In genomic region chr9:1676771-1677170, GRCh38 we compare ENCODE assay signal across 29 cellular contexts.
"Had no signal": no experiment of that assay in that cellular context is flagged by ENCODE, and none has a peak within 500 bp of the region (broad histone marks: within the 10 kb centered on the region; RNA-seq: fewer than 3 reads in every experiment).

No MANE protein-coding gene starts in this region.

- H3K36me3 ChIP-seq: colonic mucosa, esophagus muscularis mucosa, esophagus squamous epithelium, gastrocnemius medialis, gastroesophageal sphincter, heart left ventricle, heart right ventricle had no signal

- H3K9me3 ChIP-seq: colonic mucosa, esophagus muscularis mucosa, esophagus squamous epithelium, gastrocnemius medialis, gastroesophageal sphincter had no signal

- H3K27me3 Mint-ChIP-seq: dendritic cell treated with granulocyte-macrophage colony-stimulating factor and Interleukin-4, amounts not matched to agents 40 ng/mL and 50 ng/mL, for 4 days; effector memory CD8-positive, alpha-beta T cell had no signal

- H3K4me1 ChIP-seq: colonic mucosa, esophagus muscularis mucosa, esophagus squamous epithelium, foreskin keratinocyte, gastrocnemius medialis, gastroesophageal sphincter, heart left ventricle, heart right ventricle had no signal

- H3K4me3 Mint-ChIP-seq: dendritic cell treated with granulocyte-macrophage colony-stimulating factor and Interleukin-4, amounts not matched to agents 40 ng/mL and 50 ng/mL, for 4 days; effector memory CD8-positive, alpha-beta T cell; endodermal cell had no signal

- H3K27me3 ChIP-seq: colonic mucosa, dorsolateral prefrontal cortex, esophagus muscularis mucosa, esophagus squamous epithelium, foreskin keratinocyte, gastrocnemius medialis, gastroesophageal sphincter, heart left ventricle, heart right ventricle had no signal

- H3K27ac Mint-ChIP-seq: dendritic cell treated with granulocyte-macrophage colony-stimulating factor and Interleukin-4, amounts not matched to agents 40 ng/mL and 50 ng/mL, for 4 days; effector memory CD8-positive, alpha-beta T cell; endodermal cell had no signal

- H3K9me3 Mint-ChIP-seq: effector memory CD8-positive, alpha-beta T cell had no signal

- DNase-seq: colonic mucosa; cortex of kidney; dermis blood vessel endothelial cell; dorsolateral prefrontal cortex; effector CD4-positive, alpha-beta T cell; effector CD8-positive, alpha-beta T cell; effector memory CD4-positive, alpha-beta T cell; effector memory CD8-positive, alpha-beta T cell; endodermal cell; erythroblast; esophagus squamous epithelium; foreskin fibroblast; foreskin keratinocyte; foreskin melanocyte; gastrocnemius medialis; glutamatergic neuron; head of caudate nucleus; heart left ventricle; heart right ventricle had no signal

- ATAC-seq: effector memory CD8-positive, alpha-beta T cell; esophagus mucosa; foreskin keratinocyte; gastrocnemius medialis; gastroesophageal sphincter; heart left ventricle; heart right ventricle had no signal

- FAIRE-seq: colon, endometrium, endothelial cell of umbilical vein, frontal cortex had no signal

- H3K4me3 ChIP-seq: colonic mucosa, coronary artery, dorsolateral prefrontal cortex, esophagus muscularis mucosa, esophagus squamous epithelium, gastrocnemius medialis, gastroesophageal sphincter, heart left ventricle, heart right ventricle had no signal

- H3K27ac ChIP-seq: colonic mucosa, coronary artery, dorsolateral prefrontal cortex, epithelial cell of prostate, esophagus muscularis mucosa, esophagus squamous epithelium, foreskin keratinocyte, gastrocnemius medialis, gastroesophageal sphincter, heart left ventricle, heart right ventricle had no signal
